Comparison of ENCODE assay signal across 23 cellular contexts in the genomic region with DNA sequence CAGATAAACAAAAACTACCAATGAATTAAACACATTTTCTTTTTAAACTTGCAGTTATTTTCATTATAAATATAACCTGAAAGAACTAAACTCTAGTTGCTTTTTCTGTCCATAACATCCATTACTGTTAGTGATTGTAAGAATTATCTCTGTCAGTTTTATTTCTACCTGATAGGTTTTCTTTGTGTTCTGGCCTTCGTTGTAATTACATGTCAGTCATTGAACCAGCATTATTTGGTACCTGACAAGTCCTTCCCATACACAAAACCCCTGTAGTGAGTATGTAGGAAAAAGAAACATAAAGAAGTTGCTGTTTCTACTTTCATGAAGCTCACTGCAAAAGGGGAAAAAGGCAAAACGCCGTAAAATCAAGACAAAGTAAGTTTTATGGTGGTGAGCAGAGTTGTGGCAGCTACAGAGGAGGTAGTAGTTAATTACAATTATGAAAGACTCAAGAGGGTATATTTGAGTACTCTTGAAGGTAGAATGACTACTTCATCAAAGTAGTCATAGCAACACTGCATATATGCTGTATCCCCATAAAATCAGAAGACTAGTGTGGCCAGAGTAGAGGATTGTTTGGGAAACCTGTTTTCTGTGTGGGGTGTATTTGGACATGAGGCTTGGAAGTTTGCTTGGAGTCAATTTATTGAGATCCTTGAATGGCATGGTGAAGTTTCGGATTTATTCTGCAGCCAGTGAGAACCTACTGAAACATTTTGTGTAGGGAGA.
"Had no signal": no experiment of that assay in that cellular context is flagged by ENCODE, and none has a peak within 500 bp of the region (broad histone marks: within the 10 kb centered on the region; RNA-seq: fewer than 3 reads in every experiment).

No MANE protein-coding gene starts in this region.

- ATAC-seq: esophagus mucosa; gastrocnemius medialis; mucosa of descending colon; psoas muscle; right cardiac atrium; stimulated activated effector memory CD8-positive, alpha-beta T cell treated with anti-CD3 and anti-CD28 coated beads, Interleukin-12 subunit alpha, Interleukin-12 subunit beta, amount 100 ng/mL, for 72 hours; stimulated activated naive CD8-positive, alpha-beta T cell treated with anti-CD3 and anti-CD28 coated beads, Interleukin-15, Interleukin-2, amounts not matched to agents 100 U/mL and 50 U/mL, for 24 hours had no signal

- DNase-seq: colonic mucosa; effector CD8-positive, alpha-beta T cell; foreskin fibroblast; gastrocnemius medialis; head of caudate nucleus; mesenchymal stem cell; mucosa of descending colon; naive B cell; occipital lobe; ovary; posterior cingulate gyrus; psoas muscle; right cardiac atrium; sigmoid colon; stimulated activated CD4-positive, alpha-beta T cell treated with anti-CD3 and anti-CD28 coated beads, Interleukin-2, amount 100 ng/mL, for 24 hours; stimulated activated CD4-positive, alpha-beta T cell treated with anti-CD3 and anti-CD28 coated beads, Interleukin-4, amount 100 ng/mL, for 24 hours; stimulated activated naive CD8-positive, alpha-beta T cell treated with anti-CD3 and anti-CD28 coated beads, Interleukin-15, Interleukin-2, amounts not matched to agents 100 U/mL and 50 U/mL, for 24 hours; substantia nigra; testis; tibial artery had no signal

- H3K36me3 ChIP-seq: colonic mucosa, gastrocnemius medialis, ovary, sigmoid colon, tibial artery had no signal

- H3K27ac ChIP-seq: colonic mucosa, epithelial cell of prostate, gastrocnemius medialis, ovary, psoas muscle, sigmoid colon, testis, tibial artery had no signal

- H3K9me3 ChIP-seq: colonic mucosa, gastrocnemius medialis, mucosa of descending colon, ovary, sigmoid colon, testis, tibial artery had no signal

- H3K27me3 ChIP-seq: colonic mucosa, gastrocnemius medialis, ovary, sigmoid colon, testis, tibial artery had no signal

- H3K4me3 ChIP-seq: colonic mucosa, gastrocnemius medialis, mucosa of descending colon, ovary, psoas muscle, sigmoid colon, testis, tibial artery had no signal

- H3K4me1 ChIP-seq: colonic mucosa, gastrocnemius medialis, psoas muscle, sigmoid colon, testis, tibial artery had no signal
